ENCODE assay signal across 1 cellular context in the genomic region with DNA sequence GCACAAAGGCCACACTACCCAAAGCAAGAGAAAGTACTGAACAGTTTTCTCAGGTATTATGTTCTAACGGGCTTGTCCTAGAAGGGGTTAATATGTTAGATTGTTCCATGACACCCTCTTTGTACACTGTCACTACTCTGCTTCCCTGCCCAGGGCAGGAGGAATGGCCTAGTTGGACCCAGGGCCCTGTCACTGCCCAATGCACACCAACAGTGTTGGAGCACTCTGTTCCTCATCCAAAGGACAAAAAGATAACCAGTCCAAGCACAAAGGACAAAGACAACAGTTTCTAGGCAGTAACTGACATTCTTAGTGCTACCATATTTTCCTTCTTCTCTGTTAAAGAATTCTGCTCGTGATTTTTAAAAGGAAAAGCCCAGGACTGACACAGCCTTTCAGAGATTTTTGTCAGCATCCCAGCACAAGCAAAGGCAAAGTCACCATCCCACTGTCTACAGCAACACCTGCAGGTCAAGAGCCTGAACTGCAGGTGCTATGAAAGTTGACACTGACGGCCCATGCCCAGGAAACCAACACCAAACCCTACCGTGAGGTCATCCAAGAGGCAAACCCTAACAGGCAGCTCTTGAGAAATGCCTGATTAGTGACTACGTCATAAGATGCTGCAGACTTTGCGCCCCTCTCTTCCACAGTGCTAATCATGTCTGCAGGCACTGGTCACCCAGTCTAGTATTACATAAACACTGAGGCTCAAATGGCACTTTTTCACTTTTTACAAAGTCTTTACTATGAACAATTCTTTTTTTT.
TF ChIP-seq lines count a peak whose summit lies in the region.

No MANE protein-coding gene starts in this region.

TF ChIP-seq in H1, 55 proteins besides CTCF, POLR2A, EP300 and RAD21:
- TF ChIP-seq, protein P1, sequence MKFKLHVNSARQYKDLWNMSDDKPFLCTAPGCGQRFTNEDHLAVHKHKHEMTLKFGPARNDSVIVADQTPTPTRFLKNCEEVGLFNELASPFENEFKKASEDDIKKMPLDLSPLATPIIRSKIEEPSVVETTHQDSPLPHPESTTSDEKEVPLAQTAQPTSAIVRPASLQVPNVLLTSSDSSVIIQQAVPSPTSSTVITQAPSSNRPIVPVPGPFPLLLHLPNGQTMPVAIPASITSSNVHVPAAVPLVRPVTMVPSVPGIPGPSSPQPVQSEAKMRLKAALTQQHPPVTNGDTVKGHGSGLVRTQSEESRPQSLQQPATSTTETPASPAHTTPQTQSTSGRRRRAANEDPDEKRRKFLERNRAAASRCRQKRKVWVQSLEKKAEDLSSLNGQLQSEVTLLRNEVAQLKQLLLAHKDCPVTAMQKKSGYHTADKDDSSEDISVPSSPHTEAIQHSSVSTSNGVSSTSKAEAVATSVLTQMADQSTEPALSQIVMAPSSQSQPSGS (IDR thresholded peaks at IDR 0.05; ENCODE audit: low read length), result peak; percentile 82; the same call in 1 of the 2 replicates
- TF ChIP-seq TBP (IDR thresholded peaks at IDR 0.05; ENCODE audit: low read depth, low read length) (no peak), JUND (IDR thresholded peaks at IDR 0.05; ENCODE audit: low read length) (peak; percentile 68), CREB1 (IDR thresholded peaks at IDR 0.05) (peak; percentile 78), RBBP5 (IDR thresholded peaks at IDR 0.05; ENCODE audit: borderline replicate concordance, low read depth, low read length) (no peak), SP1 (IDR thresholded peaks at IDR 0.05; ENCODE audit: low read depth, low read length) (no peak), TEAD4 (IDR thresholded peaks at IDR 0.05; ENCODE audit: low read depth, low read length) (0 out of 2 replicates have a peak, but pooled peaks have one; percentile 19), BRCA1 (IDR thresholded peaks at IDR 0.05; ENCODE audit: low read depth, low read length) (no peak), KDM4A (IDR thresholded peaks at IDR 0.05; ENCODE audit: low read depth, low read length, severe bottlenecking) (no peak), SIN3A (conservative IDR thresholded peaks at IDR 0.05 in 1 of 2, IDR thresholded peaks at IDR 0.05 in 1 of 2; ENCODE audit: low read depth in 1 of 2, low read length in 2 of 2) (peak in 1 of 2 experiments; percentile 72; a peak in 1 of 4 replicates), YY1 (IDR thresholded peaks at IDR 0.05; ENCODE audit: low read depth, low read length) (no peak)
- TF ChIP-seq, protein P2, sequence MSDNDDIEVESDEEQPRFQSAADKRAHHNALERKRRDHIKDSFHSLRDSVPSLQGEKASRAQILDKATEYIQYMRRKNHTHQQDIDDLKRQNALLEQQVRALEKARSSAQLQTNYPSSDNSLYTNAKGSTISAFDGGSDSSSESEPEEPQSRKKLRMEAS (IDR thresholded peaks at IDR 0.05), result 0 out of 2 replicates have a peak, but pooled peaks have one; percentile 39
